In genomic region chr17:57113656-57114055, GRCh38 we compare ENCODE assay signal across 15 cellular contexts. TPM values are rescaled to one million over a fixed set of nuclear protein-coding genes. Genes with fewer than 3 reads are reported as not detected.
DNase-seq lines count a peak whose midpoint lies in the region; ATAC-seq, FAIRE-seq and TF ChIP-seq lines count a peak whose summit lies in the region.
"Had no signal": no experiment of that assay in that cellular context is flagged by ENCODE, and none has a peak within 500 bp of the region (broad histone marks: within the 10 kb centered on the region; RNA-seq: fewer than 3 reads in every experiment).

No MANE protein-coding gene starts in this region.

- in situ Hi-C loops in gastrocnemius medialis (cut with MboI; ENCODE audit: low sequenced_read_pairs in 4 of 4), result loop anchor here in 1 of 4 donors (25.0 kb wide), 1 partner anchor 999 kb away; no protein-coding TSS in a partner anchor

- no peaks in the 10 kb centered on the region for H3K23me2 ChIP-seq in H1 (ENCODE audit: low read depth, low read length)

- DNase-seq in heart left ventricle (no peak), left ventricle myocardium superior (no peak), GM23338 (ENCODE audit: low spot score) (no peak), H1 (ENCODE audit: low read depth in 1 of 2, low spot score in 2 of 2) (no peak), gastrocnemius medialis (no peak)
- DNase-seq in effector CD4-positive, alpha-beta T cell, result no peak
- DNase-seq: DMS79 treated with DMSO at 0.1 percent for 48 hours, NCI-H187, NCI-H2107, NCI-H2227 treated with DMSO at 0.1 percent for 48 hours, NCI-H774, SIG-M5 had no signal

- H4K91ac ChIP-seq in H1 (replicated peaks; ENCODE audit: insufficient read length, low read length), result no peak overlapping the region

- no peak for TF ChIP-seq POLR2A in heart left ventricle (IDR thresholded peaks at IDR 0.05)
- TF ChIP-seq POLR2A in H1 (IDR thresholded peaks at IDR 0.05; ENCODE audit: control extremely low read depth in 1 of 2, low read depth in 2 of 2, low read length in 2 of 2), result no peak
- no peak for TF ChIP-seq POLR2A in gastrocnemius medialis (IDR thresholded peaks at IDR 0.05)

- H2AFZ ChIP-seq in GM23338 (no peak overlapping the region), H1 (ENCODE audit: low read length) (no peak overlapping the region)

- ATAC-seq in heart left ventricle (no peak), left ventricle myocardium superior (no peak), GM23338 (peak; percentile 11; the same call in 1 of the 3 replicates), gastrocnemius medialis (no peak), HG03432 (IDR thresholded peaks at IDR 0.05; ENCODE audit: unreplicated experiment) (no peak)

- H3K36me3 ChIP-seq in heart left ventricle (peaks cover 3 to 71% (median 57%) of the 10 kb centered on the region in 9 donors), GM23338 (ENCODE audit: insufficient read depth) (peaks cover 5% of the 10 kb centered on the region; the same call in 1 of the 2 replicates), H1 (ENCODE audit: control insufficient read depth in 2 of 4, insufficient read depth in 4 of 4, low read length in 3 of 4) (peaks cover 34 to 68% (median 46%) of the 10 kb centered on the region in 4 experiments), gastrocnemius medialis (peaks cover 0 to 64% of the 10 kb centered on the region in 2 donors)

- no peak overlapping the region for H3K4me3 Mint-ChIP-seq in GM23338
- H3K4me3 Mint-ChIP-seq: B cell had no signal

- peaks cover 26% of the 10 kb centered on the region for H3K4me1 Mint-ChIP-seq in GM23338
- H3K4me1 Mint-ChIP-seq: B cell had no signal

- 0 out of 2 replicates have a peak overlapping the region, but pooled peaks have one; percentile 22 for H2BK5ac ChIP-seq in H1 (ENCODE audit: low read depth, low read length)

- H3K27me3 ChIP-seq in heart left ventricle, result no peaks in the 10 kb centered on the region
- H3K27me3 ChIP-seq in GM23338 (ENCODE audit: insufficient read depth), result no peaks in the 10 kb centered on the region
- no peaks in the 10 kb centered on the region for H3K27me3 ChIP-seq in H1 (replicated peaks in 1 of 4; ENCODE audit: control insufficient read depth in 3 of 4, extremely low read depth in 1 of 4, insufficient read depth in 3 of 4, low read length in 3 of 4)
- no peaks in the 10 kb centered on the region for H3K27me3 ChIP-seq in gastrocnemius medialis

- H3K27ac Mint-ChIP-seq in GM23338, result no peak overlapping the region
- H3K27ac Mint-ChIP-seq: B cell had no signal

- no peak for FAIRE-seq in H1 (lab: Jason Lieb, UNC)

- no peak for TF ChIP-seq EP300 in H1 (IDR thresholded peaks at IDR 0.05; ENCODE audit: borderline replicate concordance in 1 of 2, low read depth in 2 of 2, low read length in 2 of 2)

- H3K4me2 ChIP-seq in GM23338 (no peak overlapping the region), H1 (ENCODE audit: insufficient read depth in 1 of 2, low read depth in 2 of 2, low read length in 2 of 2) (no peak overlapping the region)
- H3K4me2 ChIP-seq: KMS-11 had no signal

- TF ChIP-seq CTCF in heart left ventricle (IDR thresholded peaks at IDR 0.05) (no peak), GM23338 (conservative IDR thresholded peaks at IDR 0.05; ENCODE audit: low read depth in 2 of 2) (no peak), H1 (IDR thresholded peaks at IDR 0.05; ENCODE audit: control extremely low read depth in 1 of 3, insufficient read depth in 1 of 3, low read depth in 1 of 3, low read length in 3 of 3) (no peak), gastrocnemius medialis (IDR thresholded peaks at IDR 0.05 in 4 of 5, conservative IDR thresholded peaks at IDR 0.05 in 1 of 5) (no peak)

- H3K4ac ChIP-seq in H1 (replicated peaks; ENCODE audit: insufficient read length, low read depth, low read length), result no peak overlapping the region

- peaks cover 12% of the 10 kb centered on the region for H3K79me1 ChIP-seq in H1 (ENCODE audit: low read depth, low read length)

- TF ChIP-seq RAD21 in H1 (IDR thresholded peaks at IDR 0.05 in 1 of 2, conservative IDR thresholded peaks at IDR 0.05 in 1 of 2; ENCODE audit: low read depth in 2 of 2, low read length in 2 of 2), result no peak

- H2BK12ac ChIP-seq in H1 (ENCODE audit: low read depth, low read length), result no peak overlapping the region

- H3K4me3 ChIP-seq in heart left ventricle (no peak overlapping the region), GM23338 (no peak overlapping the region), H1 (ENCODE audit: extremely low read depth in 1 of 4, insufficient read depth in 2 of 4, low read depth in 3 of 4, low read length in 4 of 4) (no peak overlapping the region), gastrocnemius medialis (no peak overlapping the region)

- H3K14ac ChIP-seq in H1 (ENCODE audit: insufficient read length), result no peak overlapping the region

- H4K20me1 ChIP-seq in GM23338 (replicated peaks; ENCODE audit: insufficient read depth) (no peaks in the 10 kb centered on the region; the same call in 1 of the 2 replicates), H1 (replicated peaks in 1 of 2; ENCODE audit: control insufficient read depth in 1 of 2, insufficient read depth in 2 of 2, low read length in 2 of 2) (peaks cover 3 to 12% of the 10 kb centered on the region in 2 experiments)

- H2AK5ac ChIP-seq in H1 (ENCODE audit: low read depth, low read length), result no peak overlapping the region

- H3K79me2 ChIP-seq in GM23338 (replicated peaks; ENCODE audit: insufficient read depth), result no peaks in the 10 kb centered on the region
- H3K79me2 ChIP-seq in H1 (ENCODE audit: control insufficient read depth in 1 of 2, insufficient read depth in 2 of 2, low read length in 2 of 2), result peaks cover 0 to 19% of the 10 kb centered on the region in 2 experiments; a peak in 2 of 4 replicates

- no peaks in the 10 kb centered on the region for H3K9me2 ChIP-seq in GM23338 (ENCODE audit: insufficient read depth)

- CTCF ChIA-PET in H1 (lab: Charles Lee; ENCODE audit: partially characterized antibody), result interaction anchor here (0.6 to 4.6 kb wide), 27 partner anchors 8 to 987 kb away, joined by 3 to 30 read pairs (median 4); no protein-coding TSS in a partner anchor

- no peak overlapping the region for H3K9ac ChIP-seq in H1 (replicated peaks in 1 of 4; ENCODE audit: extremely low read depth in 1 of 4, low read depth in 3 of 4, low read length in 3 of 4)
- H3K9ac ChIP-seq: KMS-11 had no signal

- intact Hi-C loops in heart left ventricle (cut with DNase I), result loop anchor here in 6 of 10 donors (5.0 to 10.0 kb wide), 2 partner anchors 106 to 109 kb away; no protein-coding TSS in a partner anchor
- intact Hi-C loops in left ventricle myocardium superior (cut with micrococcal nuclease), result no loop called here
- intact Hi-C loops in gastrocnemius medialis (cut with DNase I; ENCODE audit: low total_unique reads), result loop anchor here (10.0 kb wide), 1 partner anchor 109 kb away; no protein-coding TSS in a partner anchor

- no peaks in the 10 kb centered on the region for H3K27me3 Mint-ChIP-seq in GM23338 (ENCODE audit: insufficient read depth, low read depth, poor library complexity)
- H3K27me3 Mint-ChIP-seq: B cell had no signal

- H3K23ac ChIP-seq in H1 (ENCODE audit: insufficient read length), result no peak overlapping the region

- no peak overlapping the region for H2BK15ac ChIP-seq in H1 (ENCODE audit: low read length)

- H3K9me3 ChIP-seq in heart left ventricle (no peaks in the 10 kb centered on the region), H1 (ENCODE audit: insufficient read depth in 2 of 2, low read depth in 1 of 2, low read length in 1 of 2) (no peaks in the 10 kb centered on the region), gastrocnemius medialis (no peaks in the 10 kb centered on the region)

- no peak overlapping the region for H4K5ac ChIP-seq in H1 (ENCODE audit: insufficient read length, low read depth, low read length)

- POLR2A ChIA-PET in H1 (lab: Charles Lee; ENCODE audit: partially characterized antibody), result interaction anchor here (0.7 to 1.0 kb wide), 2 partner anchors 13 to 16 kb away, joined by 3 to 4 read pairs; no protein-coding TSS in a partner anchor

- H3K18ac ChIP-seq in H1 (ENCODE audit: extremely low read depth, low read length), result no peak overlapping the region

- peaks cover 63% of the 10 kb centered on the region for H3K36me3 Mint-ChIP-seq in GM23338 (ENCODE audit: low read depth)

- no peak overlapping the region for H2BK120ac ChIP-seq in H1 (replicated peaks; ENCODE audit: low read depth, low read length)

- no peaks in the 10 kb centered on the region for H3K9me3 Mint-ChIP-seq in GM23338

- H3K27ac ChIP-seq in heart left ventricle (peak overlapping the region in 8 of 12 donors; percentile 2 to 96 (median 78)), GM23338 (ENCODE audit: low read depth) (no peak overlapping the region), H1 (ENCODE audit: low read depth, low read length) (no peak overlapping the region), gastrocnemius medialis (peak overlapping the region; percentile 35 to 59 (median 50))
- H3K27ac ChIP-seq: KMS-11 had no signal

- H3K56ac ChIP-seq in H1 (replicated peaks; ENCODE audit: insufficient read length, low read depth, low read length), result no peak overlapping the region

- no peaks in the 10 kb centered on the region for H3F3A ChIP-seq in GM23338 (replicated peaks; ENCODE audit: low read depth)

- WGBS in heart left ventricle, 4 donors, result 85 to 100% (median 95%) methylated on average over 3 of the region's 3 CpGs
- 83% methylated on average over 3 of the region's 3 CpGs; no CpG with 5 or more reads in 1 of the 2 experiments for WGBS in H1 (ENCODE audit: extremely low coverage in 1 of 2, insufficient coverage in 1 of 2, insufficient read length in 1 of 2, insufficient replicate concordance in 2 of 2, low coverage in 1 of 2, low lambda C conversion rate in 2 of 2, missing lambda C conversion rate in 1 of 2), 2 experiments

- H2BK20ac ChIP-seq in H1 (ENCODE audit: low read length), result peak overlapping the region; percentile 66; the same call in 1 of the 2 replicates

- H3K4me1 ChIP-seq in heart left ventricle (peaks cover 6 to 71% (median 53%) of the 10 kb centered on the region in 12 donors), GM23338 (ENCODE audit: insufficient read depth) (peaks cover 6% of the 10 kb centered on the region; the same call in 1 of the 2 replicates), H1 (replicated peaks in 1 of 4; ENCODE audit: control insufficient read depth in 3 of 4, insufficient read depth in 4 of 4, low read length in 3 of 4) (peaks cover 0 to 15% (median 10%) of the 10 kb centered on the region in 4 experiments; a peak in 5 of 7 replicates), gastrocnemius medialis (peaks cover 31 to 39% of the 10 kb centered on the region in 2 donors)

- H4K8ac ChIP-seq in H1 (ENCODE audit: extremely low read depth, insufficient read depth, low read length), result no peak overlapping the region

RNA-seq across cellular contexts. Expression of gene AKAP1, which starts 28.6 kb away (rescaled TPM):
- total RNA-seq in heart left ventricle (100 to 1,000 TPM in 8 of 9 donors, 10 to 100 TPM in 1; 77.4 to 240 (median 133) TPM), left ventricle myocardium superior (282 TPM), gastrocnemius medialis (100 to 1,000 TPM in 2 of 4 donors, 10 to 100 TPM in 2; 57.5 to 174 (median 117) TPM)
- polyA plus RNA-seq in heart left ventricle (10 to 100 TPM; 55.8 to 63.4 TPM), GM23338 (2016; fragmentation: Nextera tagmentation; extraction: Ambion mirVana) (19.6 and 23.4 TPM in 2 replicates), H1 (2011; rRNA removed) (156 and 195 TPM in 2 replicates)
- total RNA-seq in GM23338 (2014; rRNA removed; shearing (Covaris generic)), result 34.9 and 45.9 TPM in 2 replicates
- 110 and 120 TPM in 2 replicates for total RNA-seq in H1 (2021; fragmentation: NEBNext Ultra II Directional; extraction: Animal tissue kit (Norgen Biotek cat#: 25700))
- 142 TPM for polyA plus RNA-seq in H1 (2011; cell fraction: cytosol; rRNA removed)
- 377 TPM for polyA plus RNA-seq in H1 (2011; cell fraction: nucleus; rRNA removed)
- 83.6 to 102 TPM (median 91.8 TPM) in 4 replicates for polyA plus RNA-seq in H1 (2012, experiment 1 of 2)
- 36.0 TPM for polyA plus RNA-seq in H1 (2012, experiment 2 of 2)
- polyA plus RNA-seq in H1 (2013, experiment 1 of 2), result 166 TPM
- polyA plus RNA-seq in H1 (2013, experiment 2 of 2), result 181 TPM
- 331 and 335 TPM in 2 replicates for polyA minus RNA-seq in H1 (2011; rRNA and poly(A)+ RNA removed)
- 139 TPM for polyA minus RNA-seq in H1 (2011; cell fraction: cytosol; rRNA and poly(A)+ RNA removed)
- polyA minus RNA-seq in H1 (2011; cell fraction: nucleus; rRNA and poly(A)+ RNA removed), result 80.5 TPM

Comparison
In these comparisons a context has a peak if more than half of its experiments do, and no peak if none do; other contexts are left out.
1. H3K27ac ChIP-seq: peak in heart left ventricle (8 of 12) and gastrocnemius medialis (4 of 4); none in GM23338 (single experiment) and H1 (single experiment).